9 cellular contexts compared by ENCODE assay signal in the genomic region with DNA sequence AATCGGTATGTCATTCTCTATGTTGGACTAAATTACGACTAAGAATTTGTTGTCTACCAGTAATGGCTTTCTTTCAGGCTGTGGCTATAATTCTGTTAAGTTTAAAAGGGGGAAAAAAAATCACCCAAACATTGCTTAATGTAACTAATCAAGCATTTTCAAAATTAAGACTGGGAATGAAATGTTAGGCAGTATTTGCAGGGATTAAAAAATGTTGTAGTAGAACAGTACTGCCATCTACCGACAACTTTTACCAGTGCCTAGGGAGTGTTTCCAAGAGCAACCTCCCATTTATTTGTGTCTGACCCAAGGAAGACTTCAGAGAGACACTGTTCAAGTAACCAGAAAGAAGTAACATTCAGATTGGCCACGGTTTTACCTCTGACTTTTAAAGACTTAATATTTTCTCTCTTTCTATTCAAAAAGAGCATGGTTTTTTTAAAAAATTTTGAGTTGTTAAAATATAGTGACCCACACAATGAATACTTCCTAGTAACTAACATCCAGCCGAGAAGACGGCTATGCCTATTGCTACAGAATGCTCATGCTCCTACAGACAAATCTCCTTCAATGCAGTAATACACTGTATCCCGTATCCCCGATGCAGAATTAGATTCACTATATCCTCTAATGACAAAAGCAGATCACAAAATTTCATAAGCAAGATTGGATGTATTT.
DNase-seq lines count a peak whose midpoint lies in the region; ATAC-seq and TF ChIP-seq lines count a peak whose summit lies in the region.
"Had no signal": no experiment of that assay in that cellular context is flagged by ENCODE, and none has a peak within 500 bp of the region (broad histone marks: within the 10 kb centered on the region; RNA-seq: fewer than 3 reads in every experiment).

No MANE protein-coding gene starts in this region.

- H3K9me3 Mint-ChIP-seq in chondrocyte (ENCODE audit: low read depth): no peaks in the 10 kb centered on the region

- H3K4me1 ChIP-seq in left lung: no peaks in the 10 kb centered on the region

- H3K36me3 Mint-ChIP-seq in chondrocyte (ENCODE audit: low read depth): no peaks in the 10 kb centered on the region

- intact Hi-C loops in left lung (cut with DNase I): no loop called here

- peaks cover 9% of the 10 kb centered on the region for H3K4me1 Mint-ChIP-seq in chondrocyte (ENCODE audit: low read depth)

- H3K27ac Mint-ChIP-seq in chondrocyte (ENCODE audit: unreplicated experiment): no peak overlapping the region

- H3K4me3 ChIP-seq in left lung: no peak overlapping the region

- peak; percentile 90 for ATAC-seq in left lung
- ATAC-seq in HG03457 (IDR thresholded peaks at IDR 0.05; ENCODE audit: unreplicated experiment): no peak

- TF ChIP-seq CTCF in 22Rv1 (IDR thresholded peaks at IDR 0.05) (peak; percentile 82), GM10266 (IDR thresholded peaks at IDR 0.05; ENCODE audit: control insufficient read depth, insufficient read depth, low read depth, missing control alignments) (peak; percentile 64), chondrocyte (IDR thresholded peaks at IDR 0.05) (peak; percentile 94), left lung (IDR thresholded peaks at IDR 0.05) (peak; percentile 75 to 79)

- peak; percentile 19 for DNase-seq in GM10266 (ENCODE audit: extremely low spot score)
- peak; percentile 63 for DNase-seq in HT1080 (ENCODE audit: low read depth)
- peak; percentile 46 for DNase-seq in NOMO-1 treated with DMSO at 0.1 percent for 48 hours (lab: John Stamatoyannopoulos, UW; ENCODE audit: unreplicated experiment)
- no peak for DNase-seq in chondrocyte (ENCODE audit: low spot score)
- no peak for DNase-seq in left lung
- peak; percentile 45 for DNase-seq in ureter (ENCODE audit: low spot score)

- H3K27ac ChIP-seq in 22Rv1 (no peak overlapping the region), left lung (no peak overlapping the region)
- H3K27ac ChIP-seq: epithelial cell of prostate had no signal

- H3K27me3 Mint-ChIP-seq in chondrocyte (ENCODE audit: low read depth): no peaks in the 10 kb centered on the region

- no peaks in the 10 kb centered on the region for H3K9me3 ChIP-seq in left lung

- H3K36me3 ChIP-seq in left lung: no peaks in the 10 kb centered on the region

- no peak overlapping the region for H3K4me3 Mint-ChIP-seq in chondrocyte (ENCODE audit: unreplicated experiment)

- H3K27me3 ChIP-seq in left lung: no peaks in the 10 kb centered on the region

Comparison
In these comparisons a context has a peak if more than half of its experiments do, and no peak if none do; other contexts are left out.
1. DNase-seq: peak in GM10266 (single experiment), HT1080 (single experiment), NOMO-1 treated with DMSO at 0.1 percent for 48 hours (single experiment) and ureter (single experiment); none in chondrocyte (single experiment) and left lung (0 of 2).
2. Peak in every context shown above with its lines, with median percentiles within 50 percentile points of each other: CTCF ChIP-seq.